7 cellular contexts compared by ENCODE assay signal in the genomic region with DNA sequence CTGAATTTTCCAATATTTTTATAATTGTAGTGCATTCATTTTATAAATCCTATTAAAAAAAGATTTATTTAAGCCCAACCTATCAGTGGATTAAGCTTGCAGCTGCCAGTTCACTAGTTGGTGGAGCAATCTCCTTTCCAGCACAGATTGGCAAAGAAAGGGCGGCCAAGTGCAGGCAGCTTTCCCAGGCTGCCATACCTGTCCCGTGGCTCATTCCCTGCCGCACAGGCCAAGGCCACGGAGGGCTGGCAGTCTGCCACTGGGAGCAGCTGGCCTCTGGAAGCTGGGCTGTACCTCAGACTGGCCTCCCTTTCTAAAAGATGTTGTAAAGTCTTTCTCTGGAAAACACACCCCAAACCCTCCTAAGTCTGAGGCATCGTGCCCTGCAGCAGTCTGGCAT.
DNase-seq lines count a peak whose midpoint lies in the region; ATAC-seq and TF ChIP-seq lines count a peak whose summit lies in the region.

No MANE protein-coding gene starts in this region.

- TF ChIP-seq CTCF in LNCaP clone FGC (IDR thresholded peaks at IDR 0.05; ENCODE audit: control insufficient read depth, extremely low read depth, insufficient read depth) = no peak
- TF ChIP-seq CTCF in ascending aorta (IDR thresholded peaks at IDR 0.05) = no peak

- peaks cover 0 to 2% of the 10 kb centered on the region in 2 donors for H3K4me1 ChIP-seq in ascending aorta

- no peaks in the 10 kb centered on the region for H3K36me3 ChIP-seq in ascending aorta

- no peaks in the 10 kb centered on the region for H3K9me3 ChIP-seq in ascending aorta

- ATAC-seq in HG02884 (IDR thresholded peaks at IDR 0.05; ENCODE audit: unreplicated experiment) (no peak), GM21515 (IDR thresholded peaks at IDR 0.05; ENCODE audit: unreplicated experiment) (no peak)

- H3K27me3 ChIP-seq in ascending aorta = no peaks in the 10 kb centered on the region

- H3K4me3 ChIP-seq in LNCaP clone FGC (ENCODE audit: low read depth, low read length) (no peak overlapping the region), ascending aorta (no peak overlapping the region)

- peak; percentile 81 for DNase-seq in LNCaP clone FGC (ENCODE audit: low read depth)
- peak; percentile 40 to 83 for DNase-seq in ascending aorta (ENCODE audit: low spot score in 2 of 2)
- DNase-seq in hypothalamus (lab: John Stamatoyannopoulos, UW) = peak in 26 of 51 donors; percentile 8 to 65 (median 29)
- DNase-seq in ureter (ENCODE audit: low spot score) = peak; percentile 54
- DNase-seq in SIG-M5 (lab: John Stamatoyannopoulos, UW) = no peak

- intact Hi-C loops in ascending aorta (cut with DNase I) = no loop called here

- H3K27ac ChIP-seq in ascending aorta = peak overlapping the region in 1 of 2 donors; percentile 51
